16 cellular contexts compared by ENCODE assay signal in the genomic region with DNA sequence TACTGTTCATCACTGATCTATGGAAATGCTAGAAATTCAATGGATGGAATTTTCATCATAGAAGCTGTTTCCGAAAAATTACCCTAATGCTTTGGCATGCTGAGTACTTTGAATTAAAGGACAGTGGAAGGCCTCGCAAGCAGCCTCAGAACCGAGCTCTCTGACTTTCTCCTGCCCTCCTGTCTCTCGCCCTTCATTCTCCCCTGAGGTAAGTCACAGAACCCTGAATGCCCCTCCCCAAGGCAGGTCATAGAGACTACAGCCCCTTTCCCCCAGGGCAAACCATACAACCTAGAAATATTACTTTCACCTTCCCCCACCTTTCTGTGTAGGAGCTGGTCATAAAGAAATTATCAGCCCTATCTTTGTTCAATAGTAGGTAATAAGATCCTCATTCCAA.
A peak's percentile ranks its signal among the peaks of the same experiment; 100 is the strongest.
DNase-seq lines count a peak whose midpoint lies in the region; ATAC-seq, FAIRE-seq and TF ChIP-seq lines count a peak whose summit lies in the region.
"Had no signal": no experiment of that assay in that cellular context is flagged by ENCODE, and none has a peak within 500 bp of the region (broad histone marks: within the 10 kb centered on the region; RNA-seq: fewer than 3 reads in every experiment).

No MANE protein-coding gene starts in this region.

- no peak overlapping the region for H3K23ac ChIP-seq in mesendoderm (ENCODE audit: low read length)

- H2AFZ ChIP-seq in GM23338: no peak overlapping the region
- H2AFZ ChIP-seq in astrocyte (ENCODE audit: low read depth, low read length): no peak overlapping the region
- no peak overlapping the region for H2AFZ ChIP-seq in smooth muscle cell (ENCODE audit: low read depth)
- H2AFZ ChIP-seq: GM23248 had no signal

- H3K36me3 ChIP-seq in GM23338 (ENCODE audit: insufficient read depth) (no peaks in the 10 kb centered on the region), astrocyte (ENCODE audit: insufficient read depth, low read length) (no peaks in the 10 kb centered on the region), mesendoderm (ENCODE audit: control insufficient read depth, insufficient read depth, low read length) (no peaks in the 10 kb centered on the region), smooth muscle cell (ENCODE audit: low read depth) (no peaks in the 10 kb centered on the region)
- H3K36me3 ChIP-seq: BLaER1 treated with 17β-estradiol and CSF1 and Interleukin-3, amounts not matched to agents 10 nM and 100 nM had no signal

- no peak overlapping the region for H2BK120ac ChIP-seq in mesendoderm (ENCODE audit: low read depth, low read length)

- no peak for ATAC-seq in GM23338
- ATAC-seq: CD8-positive, alpha-beta T cell had no signal

- H3K9me3 Mint-ChIP-seq in GM23338 (0 out of 3 replicates have a peak, but pooled peaks cover 3% of the 10 kb centered on the region), astrocyte (ENCODE audit: unreplicated experiment) (no peaks in the 10 kb centered on the region)
- H3K9me3 Mint-ChIP-seq: CD8-positive, alpha-beta T cell had no signal

- H3K4me1 Mint-ChIP-seq in GM23338 (peaks cover 11% of the 10 kb centered on the region), astrocyte (ENCODE audit: low read depth, unreplicated experiment) (peaks cover 40% of the 10 kb centered on the region)
- H3K4me1 Mint-ChIP-seq: B cell had no signal

- no peak for TF ChIP-seq CTCF in GM23338 (conservative IDR thresholded peaks at IDR 0.05; ENCODE audit: low read depth in 2 of 2)
- no peak for TF ChIP-seq CTCF in astrocyte (IDR thresholded peaks at IDR 0.05; ENCODE audit: insufficient read depth, low read depth, low read length)
- no peak for TF ChIP-seq CTCF in smooth muscle cell (IDR thresholded peaks at IDR 0.05; ENCODE audit: borderline replicate concordance, insufficient read depth, poor library complexity, severe bottlenecking)

- H3K36me3 Mint-ChIP-seq in GM23338 (ENCODE audit: low read depth): peaks cover 3% of the 10 kb centered on the region; the same call in 1 of the 3 replicates
- H3K36me3 Mint-ChIP-seq in astrocyte (ENCODE audit: low read depth, unreplicated experiment): no peaks in the 10 kb centered on the region
- H3K36me3 Mint-ChIP-seq: CD8-positive, alpha-beta T cell had no signal

- H3K9me2 ChIP-seq in GM23338 (ENCODE audit: insufficient read depth): peaks cover 7% of the 10 kb centered on the region; the same call in 1 of the 2 replicates

- H3K9me3 ChIP-seq in astrocyte (ENCODE audit: insufficient read depth, low read depth, low read length) (no peaks in the 10 kb centered on the region), smooth muscle cell (replicated peaks; ENCODE audit: low read depth) (no peaks in the 10 kb centered on the region)
- H3K9me3 ChIP-seq: BLaER1 treated with 17β-estradiol and CSF1 and Interleukin-3, amounts not matched to agents 10 nM and 100 nM had no signal

- H3K4ac ChIP-seq in mesendoderm (ENCODE audit: low read depth, low read length): no peak overlapping the region

- no peak overlapping the region for H4K5ac ChIP-seq in mesendoderm (ENCODE audit: low read length)

- peaks cover 7% of the 10 kb centered on the region for H3K27me3 Mint-ChIP-seq in GM23338 (ENCODE audit: insufficient read depth, low read depth, poor library complexity)
- no peaks in the 10 kb centered on the region for H3K27me3 Mint-ChIP-seq in astrocyte (ENCODE audit: low read depth, unreplicated experiment)

- H3K9ac ChIP-seq in astrocyte (ENCODE audit: low read length) (no peak overlapping the region), mesendoderm (ENCODE audit: low read length) (no peak overlapping the region), smooth muscle cell (ENCODE audit: low read depth) (no peak overlapping the region)
- H3K9ac ChIP-seq: BLaER1 treated with 17β-estradiol and CSF1 and Interleukin-3, amounts not matched to agents 10 nM and 100 nM; GM23248 had no signal

- no peak overlapping the region for H4K8ac ChIP-seq in mesendoderm (ENCODE audit: low read depth, low read length)

- DNase-seq in GM23338 (ENCODE audit: low spot score): no peak
- DNase-seq in astrocyte (ENCODE audit: low read depth): no peak
- peak; percentile 23 for DNase-seq in mesendoderm
- DNase-seq in smooth muscle cell (lab: John Stamatoyannopoulos, UW; ENCODE audit: unreplicated experiment): no peak
- no peak for DNase-seq in NCI-H187 (lab: John Stamatoyannopoulos, UW)
- DNase-seq in caudate nucleus (lab: John Stamatoyannopoulos, UW): no peak
- DNase-seq in glomerular visceral epithelial cell (ENCODE audit: extremely low spot score): no peak
- DNase-seq: Calu3; CD8-positive, alpha-beta T cell; DMS79 treated with DMSO at 0.1 percent for 48 hours; GM23248; HCEC 1CT had no signal

- H3K27me3 ChIP-seq in GM23338 (ENCODE audit: insufficient read depth): no peaks in the 10 kb centered on the region
- no peaks in the 10 kb centered on the region for H3K27me3 ChIP-seq in astrocyte (ENCODE audit: insufficient read depth, low read length)
- no peaks in the 10 kb centered on the region for H3K27me3 ChIP-seq in mesendoderm (ENCODE audit: insufficient read depth, low read length, poor library complexity)
- no peaks in the 10 kb centered on the region for H3K27me3 ChIP-seq in smooth muscle cell (ENCODE audit: low read depth)
- H3K27me3 ChIP-seq: BLaER1 treated with 17β-estradiol and CSF1 and Interleukin-3, amounts not matched to agents 10 nM and 100 nM had no signal

- no peaks in the 10 kb centered on the region for H3K79me1 ChIP-seq in mesendoderm (ENCODE audit: low read length)

- no peaks in the 10 kb centered on the region for H4K20me1 ChIP-seq in GM23338 (replicated peaks; ENCODE audit: insufficient read depth)
- no peaks in the 10 kb centered on the region for H4K20me1 ChIP-seq in astrocyte (ENCODE audit: insufficient read depth, low read length)
- H4K20me1 ChIP-seq in smooth muscle cell (ENCODE audit: low read depth): no peaks in the 10 kb centered on the region
- H4K20me1 ChIP-seq: BLaER1 treated with 17β-estradiol and CSF1 and Interleukin-3, amounts not matched to agents 10 nM and 100 nM had no signal

- no CpG with 5 or more reads among the region's 4 CpGs for WGBS in mesendoderm (ENCODE audit: extremely low coverage, insufficient coverage, low lambda C conversion rate)
- 59% methylated on average over 4 of the region's 4 CpGs for WGBS in smooth muscle cell (ENCODE audit: low lambda C conversion rate)

- no peak overlapping the region for H3K18ac ChIP-seq in mesendoderm (ENCODE audit: low read length)

- H3F3A ChIP-seq in GM23338 (replicated peaks; ENCODE audit: low read depth): no peaks in the 10 kb centered on the region
- H3F3A ChIP-seq in smooth muscle cell (ENCODE audit: low read depth): peaks cover 10% of the 10 kb centered on the region

- no peak overlapping the region for H3K4me2 ChIP-seq in GM23338
- no peak overlapping the region for H3K4me2 ChIP-seq in astrocyte (ENCODE audit: low read length)
- no peak overlapping the region for H3K4me2 ChIP-seq in mesendoderm (ENCODE audit: low read length)
- no peak overlapping the region for H3K4me2 ChIP-seq in smooth muscle cell

- H3K79me2 ChIP-seq in GM23338 (replicated peaks; ENCODE audit: insufficient read depth) (no peaks in the 10 kb centered on the region), astrocyte (ENCODE audit: insufficient read depth, low read length) (no peaks in the 10 kb centered on the region), mesendoderm (ENCODE audit: control insufficient read depth, insufficient read depth, low read length) (no peaks in the 10 kb centered on the region), smooth muscle cell (ENCODE audit: low read depth) (no peaks in the 10 kb centered on the region)

- no peak overlapping the region for H2BK15ac ChIP-seq in mesendoderm (replicated peaks; ENCODE audit: low read depth)

- FAIRE-seq in astrocyte (lab: Jason Lieb, UNC): no peak
- FAIRE-seq: GM12878, H54 had no signal

- H3K56ac ChIP-seq in mesendoderm (ENCODE audit: low read length): no peak overlapping the region

- H3K4me1 ChIP-seq in GM23338 (ENCODE audit: insufficient read depth) (peaks cover 13% of the 10 kb centered on the region), astrocyte (ENCODE audit: insufficient read depth, low read length) (peaks cover 11% of the 10 kb centered on the region), mesendoderm (ENCODE audit: control insufficient read depth, low read depth, low read length) (peaks cover 6% of the 10 kb centered on the region), smooth muscle cell (ENCODE audit: low read depth) (peaks cover 9% of the 10 kb centered on the region)

- H3K4me3 ChIP-seq in GM23338 (no peak overlapping the region), astrocyte (ENCODE audit: insufficient read depth, low read depth, low read length) (no peak overlapping the region), mesendoderm (ENCODE audit: low read length) (no peak overlapping the region), smooth muscle cell (no peak overlapping the region)
- H3K4me3 ChIP-seq: BLaER1 treated with 17β-estradiol and CSF1 and Interleukin-3, amounts not matched to agents 10 nM and 100 nM; GM12878; GM23248 had no signal

- no peak overlapping the region for H2BK5ac ChIP-seq in mesendoderm (ENCODE audit: low read length)

- no peak overlapping the region for H3K4me3 Mint-ChIP-seq in GM23338
- H3K4me3 Mint-ChIP-seq in astrocyte (ENCODE audit: unreplicated experiment): no peak overlapping the region
- H3K4me3 Mint-ChIP-seq: B cell; CD8-positive, alpha-beta T cell had no signal

- no peak overlapping the region for H2AK5ac ChIP-seq in mesendoderm (ENCODE audit: low read length)

- peak overlapping the region; percentile 33 for H3K27ac Mint-ChIP-seq in GM23338
- H3K27ac Mint-ChIP-seq in astrocyte (ENCODE audit: unreplicated experiment): peak overlapping the region; percentile 72
- H3K27ac Mint-ChIP-seq: B cell; CD8-positive, alpha-beta T cell had no signal

- no peak overlapping the region for H3K27ac ChIP-seq in GM23338 (ENCODE audit: low read depth)
- H3K27ac ChIP-seq in astrocyte (ENCODE audit: low read depth, low read length): no peak overlapping the region
- no peak overlapping the region for H3K27ac ChIP-seq in mesendoderm (ENCODE audit: low read depth, low read length)
- peak overlapping the region; percentile 79 for H3K27ac ChIP-seq in smooth muscle cell (ENCODE audit: low read depth)
- no peak overlapping the region for H3K27ac ChIP-seq in caudate nucleus (ENCODE audit: low read depth, low read length)
- H3K27ac ChIP-seq: BLaER1 treated with 17β-estradiol and CSF1 and Interleukin-3, amounts not matched to agents 10 nM and 100 nM; GM23248 had no signal

TF ChIP-seq in GM23338, 12 proteins besides CTCF, POLR2A, EP300 and RAD21 (continues in another document):
- TF ChIP-seq CREB1 (CRISPR knock-in tag; IDR thresholded peaks at IDR 0.05; ENCODE audit: low read depth): no peak
